ENCODE assay signal across 18 cellular contexts in genomic region chr9:69667306-69667705, GRCh38.
"Had no signal": no experiment of that assay in that cellular context is flagged by ENCODE, and none has a peak within 500 bp of the region (broad histone marks: within the 10 kb centered on the region; RNA-seq: fewer than 3 reads in every experiment).

No MANE protein-coding gene starts in this region.

- H3K4me1 ChIP-seq: adrenal gland, psoas muscle had no signal

- H3K36me3 Mint-ChIP-seq: natural killer cell treated with Interleukin-12 subunit alpha and Interleukin-12 subunit beta and Interleukin-15 and Interleukin-18, amount 100 ng/mL, for 72 hours had no signal

- H3K27me3 ChIP-seq: adrenal gland, brain microvascular endothelial cell, transverse colon had no signal

- H3K27ac Mint-ChIP-seq: activated T-helper 2 cell treated with anti-CD3 and anti-CD28 coated beads, Interferon-gamma antibody, Interleukin-2, Interleukin-4, amounts not matched to agents 10 μg/mL and 5 μg/mL and 100 μg/mL, durations not matched to agents 14 hours and 24 hours and 36 hours; natural killer cell treated with Interleukin-12 subunit alpha and Interleukin-12 subunit beta and Interleukin-15 and Interleukin-18, amount 100 ng/mL, for 72 hours had no signal

- H3K4me3 ChIP-seq: adrenal gland, psoas muscle, spleen, transverse colon had no signal

- H3K27ac ChIP-seq: adrenal gland, brain microvascular endothelial cell, psoas muscle, spleen, transverse colon had no signal

- ATAC-seq: activated CD4-positive, CD25-positive, alpha-beta regulatory T cell treated with anti-CD3 and anti-CD28 coated beads, Interleukin-2, amount 50 U/mL, for 24 hours; esophagus mucosa; left lobe of liver; natural killer cell treated with Interleukin-12 subunit alpha and Interleukin-12 subunit beta and Interleukin-15 and Interleukin-18, amount 100 ng/mL, for 72 hours; psoas muscle; sciatic nerve had no signal

- H3K36me3 ChIP-seq: adrenal gland, brain microvascular endothelial cell, spleen, transverse colon had no signal

- DNase-seq: activated naive CD4-positive, alpha-beta T cell treated with anti-CD3 and anti-CD28 coated beads, Interleukin-2, amount 50 U/mL, for 16 hours; adrenal gland; brain microvascular endothelial cell; dermis blood vessel endothelial cell; glutamatergic neuron; psoas muscle; spleen; stimulated activated CD4-positive, alpha-beta T cell treated with anti-CD3 and anti-CD28 coated beads, Interleukin-2, amount 100 ng/mL, for 24 hours; stimulated activated naive CD4-positive, alpha-beta T cell; substantia nigra; T-helper 2 cell; transverse colon had no signal

- H3K9me3 ChIP-seq: adrenal gland, psoas muscle, spleen, transverse colon had no signal

- H3K4me3 Mint-ChIP-seq: natural killer cell treated with Interleukin-12 subunit alpha and Interleukin-12 subunit beta and Interleukin-15 and Interleukin-18, amount 100 ng/mL, for 72 hours had no signal

- H3K9me3 Mint-ChIP-seq: activated T-helper 2 cell treated with anti-CD3 and anti-CD28 coated beads, Interferon-gamma antibody, Interleukin-2, Interleukin-4, amounts not matched to agents 10 μg/mL and 5 μg/mL and 100 μg/mL, durations not matched to agents 14 hours and 24 hours and 36 hours; natural killer cell treated with Interleukin-12 subunit alpha and Interleukin-12 subunit beta and Interleukin-15 and Interleukin-18, amount 100 ng/mL, for 72 hours had no signal
